8 cellular contexts compared by ENCODE assay signal in genomic region chr14:21308132-21308478, GRCh38. TPM values are rescaled to one million over a fixed set of nuclear protein-coding genes. Genes with fewer than 3 reads are reported as not detected.
A peak's percentile ranks its signal among the peaks of the same experiment; 100 is the strongest.
DNase-seq lines count a peak whose midpoint lies in the region; ATAC-seq and TF ChIP-seq lines count a peak whose summit lies in the region.

No MANE protein-coding gene starts in this region.

- H3K9me3 Mint-ChIP-seq in memory B cell = no peaks in the 10 kb centered on the region

- TF ChIP-seq POLR2A in adrenal gland (IDR thresholded peaks at IDR 0.05) = no peak

- peaks cover 18% of the 10 kb centered on the region for H3K4me1 Mint-ChIP-seq in memory B cell

- H3K9me3 ChIP-seq in adrenal gland (replicated peaks in 1 of 3) = no peaks in the 10 kb centered on the region

- H3K4me3 ChIP-seq in adrenal gland = peak overlapping the region in 3 of 4 donors; percentile 3 to 43 (median 15)

- no peaks in the 10 kb centered on the region for H3K27me3 Mint-ChIP-seq in memory B cell

- no peaks in the 10 kb centered on the region for H3K27me3 ChIP-seq in adrenal gland

- H3K27ac ChIP-seq in adrenal gland = peak overlapping the region in 2 of 5 donors; percentile 20 to 60

- intact Hi-C loops in adrenal gland (cut with DNase I) = no loop called here

- DNase-seq in adrenal gland = no peak
- no peak for DNase-seq in memory B cell (ENCODE audit: low spot score in 2 of 2)
- DNase-seq in AML-193 (lab: John Stamatoyannopoulos, UW) = no peak
- no peak for DNase-seq in NCI-H2171 (lab: John Stamatoyannopoulos, UW)
- no peak for DNase-seq in MV-4-11 (lab: John Stamatoyannopoulos, UW)

- no peaks in the 10 kb centered on the region for H3K36me3 Mint-ChIP-seq in memory B cell

- H3K4me3 Mint-ChIP-seq in memory B cell = peak overlapping the region; percentile 90

- H3K27ac Mint-ChIP-seq in memory B cell = peak overlapping the region; percentile 91

- peaks cover 0 to 6% of the 10 kb centered on the region in 2 donors for H3K4me1 ChIP-seq in adrenal gland (replicated peaks in 1 of 2)

- no peaks in the 10 kb centered on the region for H3K36me3 ChIP-seq in adrenal gland (replicated peaks in 1 of 2)

- peak; percentile 10 for ATAC-seq in GM18873 (IDR thresholded peaks at IDR 0.05; ENCODE audit: low FRiP score, unreplicated experiment)
- peak; percentile 29 for ATAC-seq in HG03045 (IDR thresholded peaks at IDR 0.05; ENCODE audit: unreplicated experiment)
- ATAC-seq in memory B cell (ENCODE audit: low read depth) = no peak
- no peak for ATAC-seq in GM19035 (IDR thresholded peaks at IDR 0.05; ENCODE audit: unreplicated experiment)

- TF ChIP-seq CTCF in adrenal gland (IDR thresholded peaks at IDR 0.05) = no peak

RNA-seq across cellular contexts. Expression of gene RPGRIP1, which starts 28.2 kb away (rescaled TPM):
- total RNA-seq in adrenal gland = 1 to 10 TPM in 4 of 8 donors, under 1 TPM in 2, not detected in 2; 0.27 to 1.6 (median 1.1) TPM
- polyA plus RNA-seq in adrenal gland = under 1 TPM in 2 of 3 donors, not detected in 1; 0.10 to 0.24 TPM

RNA-seq across cellular contexts. Expression of gene HNRNPC, which starts 38.9 kb away (rescaled TPM):
- 100 to 1,000 TPM; 399 to 615 (median 503) TPM for total RNA-seq in adrenal gland
- 100 to 1,000 TPM; 832 to 905 (median 866) TPM for polyA plus RNA-seq in adrenal gland

Comparison
In these comparisons a context has a peak if more than half of its experiments do, and no peak if none do; other contexts are left out.
1. ATAC-seq: peak in GM18873 (single experiment) and HG03045 (single experiment); none in memory B cell (single experiment) and GM19035 (single experiment).